In genomic region chr2:172038604-172039003, GRCh38 we compare ENCODE assay signal across 13 cellular contexts. TPM values are rescaled to one million over a fixed set of nuclear protein-coding genes. Genes with fewer than 3 reads are reported as not detected.
DNase-seq lines count a peak whose midpoint lies in the region; ATAC-seq and TF ChIP-seq lines count a peak whose summit lies in the region.
"Had no signal": no experiment of that assay in that cellular context is flagged by ENCODE, and none has a peak within 500 bp of the region (broad histone marks: within the 10 kb centered on the region; RNA-seq: fewer than 3 reads in every experiment).

No MANE protein-coding gene starts in this region.

- H3K9me3 Mint-ChIP-seq in stimulated activated naive CD8-positive, alpha-beta T cell treated with anti-CD3 and anti-CD28 coated beads, Interleukin-15, amount 100 ng/mL, for 72 hours: no peaks in the 10 kb centered on the region
- H3K9me3 Mint-ChIP-seq in CD4-positive, alpha-beta T cell: no peaks in the 10 kb centered on the region
- H3K9me3 Mint-ChIP-seq: naive B cell had no signal

- peak; percentile 90 for DNase-seq in AG10803 (ENCODE audit: low read depth)
- peak; percentile 7 for DNase-seq in HPDE6-E6E7 (ENCODE audit: extremely low spot score)
- peak; percentile 21 for DNase-seq in RKO (ENCODE audit: low spot score)
- DNase-seq in fibroblast of villous mesenchyme (ENCODE audit: low read depth): peak; percentile 61
- no peak for DNase-seq in stimulated activated naive CD8-positive, alpha-beta T cell treated with anti-CD3 and anti-CD28 coated beads, Interleukin-15, amount 100 ng/mL, for 72 hours
- no peak for DNase-seq in CD4-positive, alpha-beta T cell
- no peak for DNase-seq in dermis blood vessel endothelial cell
- DNase-seq in tibial nerve (ENCODE audit: low spot score in 2 of 2): no peak
- DNase-seq: COR-L47, naive B cell, sigmoid colon, uterus had no signal

- no peak overlapping the region for H3K27ac Mint-ChIP-seq in stimulated activated naive CD8-positive, alpha-beta T cell treated with anti-CD3 and anti-CD28 coated beads, Interleukin-15, amount 100 ng/mL, for 72 hours
- H3K27ac Mint-ChIP-seq in CD4-positive, alpha-beta T cell: no peak overlapping the region

- H3K4me1 Mint-ChIP-seq in stimulated activated naive CD8-positive, alpha-beta T cell treated with anti-CD3 and anti-CD28 coated beads, Interleukin-15, amount 100 ng/mL, for 72 hours: no peaks in the 10 kb centered on the region
- H3K4me1 Mint-ChIP-seq in CD4-positive, alpha-beta T cell (ENCODE audit: low read depth): no peaks in the 10 kb centered on the region

- no peaks in the 10 kb centered on the region for H3K36me3 Mint-ChIP-seq in CD4-positive, alpha-beta T cell (ENCODE audit: low read depth)

- no peaks in the 10 kb centered on the region for H3K4me1 ChIP-seq in tibial nerve
- H3K4me1 ChIP-seq: sigmoid colon, uterus had no signal

- TF ChIP-seq POLR2A in tibial nerve (IDR thresholded peaks at IDR 0.05): no peak

- TF ChIP-seq EP300 in tibial nerve (IDR thresholded peaks at IDR 0.05): no peak

- no peaks in the 10 kb centered on the region for H3K27me3 ChIP-seq in CD4-positive, alpha-beta T cell (ENCODE audit: control insufficient read depth, insufficient read depth, low read length)
- H3K27me3 ChIP-seq in tibial nerve: no peaks in the 10 kb centered on the region
- H3K27me3 ChIP-seq: sigmoid colon, uterus had no signal

- intact Hi-C loops in CD4-positive, alpha-beta T cell (cut with DNase I, micrococcal nuclease): no loop called here

- no peaks in the 10 kb centered on the region for H3K36me3 ChIP-seq in tibial nerve
- H3K36me3 ChIP-seq: sigmoid colon, uterus had no signal

- no peak for ATAC-seq in stimulated activated naive CD8-positive, alpha-beta T cell treated with anti-CD3 and anti-CD28 coated beads, Interleukin-15, amount 100 ng/mL, for 72 hours
- ATAC-seq in CD4-positive, alpha-beta T cell (ENCODE audit: poor library complexity): no peak
- ATAC-seq: Panc1 had no signal

- 70 to 78% methylated on average over 2 of the region's 2 CpGs for WGBS in tibial nerve, 2 donors

- H3K27ac ChIP-seq in CD4-positive, alpha-beta T cell (ENCODE audit: low read depth, low read length): no peak overlapping the region
- no peak overlapping the region for H3K27ac ChIP-seq in tibial nerve
- H3K27ac ChIP-seq: sigmoid colon, uterus had no signal

- TF ChIP-seq CTCF in AG10803 (conservative IDR thresholded peaks at IDR 0.05; ENCODE audit: low read length) (no peak), fibroblast of villous mesenchyme (IDR thresholded peaks at IDR 0.05; ENCODE audit: insufficient read depth, low read depth, low read length) (no peak), tibial nerve (IDR thresholded peaks at IDR 0.05) (no peak)
- TF ChIP-seq CTCF in CD4-positive, alpha-beta T cell (IDR thresholded peaks at IDR 0.05): no peak

- H3K27me3 Mint-ChIP-seq in stimulated activated naive CD8-positive, alpha-beta T cell treated with anti-CD3 and anti-CD28 coated beads, Interleukin-15, amount 100 ng/mL, for 72 hours: no peaks in the 10 kb centered on the region
- no peaks in the 10 kb centered on the region for H3K27me3 Mint-ChIP-seq in CD4-positive, alpha-beta T cell
- H3K27me3 Mint-ChIP-seq: naive B cell had no signal

- H3K4me3 ChIP-seq in AG10803 (ENCODE audit: low read length) (no peak overlapping the region), fibroblast of villous mesenchyme (ENCODE audit: low read depth, low read length) (no peak overlapping the region), tibial nerve (no peak overlapping the region)
- H3K4me3 ChIP-seq: sigmoid colon, uterus had no signal

- no peak overlapping the region for H3K4me3 Mint-ChIP-seq in stimulated activated naive CD8-positive, alpha-beta T cell treated with anti-CD3 and anti-CD28 coated beads, Interleukin-15, amount 100 ng/mL, for 72 hours
- no peak overlapping the region for H3K4me3 Mint-ChIP-seq in CD4-positive, alpha-beta T cell
- H3K4me3 Mint-ChIP-seq: naive B cell had no signal

- no peaks in the 10 kb centered on the region for H3K9me3 ChIP-seq in CD4-positive, alpha-beta T cell (ENCODE audit: control insufficient read depth, low read length)
- H3K9me3 ChIP-seq in tibial nerve: no peaks in the 10 kb centered on the region
- H3K9me3 ChIP-seq: sigmoid colon, uterus had no signal

- POLR2A ChIA-PET in CD4-positive, alpha-beta T cell (lab: Charles Lee): no interaction called here

- CTCF ChIA-PET in CD4-positive, alpha-beta T cell (lab: Charles Lee): no interaction called here

RNA-seq across cellular contexts. Expression of gene METAP1D, which starts 38.9 kb away (rescaled TPM):
- total RNA-seq in fibroblast of villous mesenchyme (9.3 and 13.4 TPM in 2 replicates), dermis blood vessel endothelial cell (3.3 and 5.3 TPM in 2 replicates), tibial nerve (10 to 100 TPM in 3 of 4 donors, 1 to 10 TPM in 1; 9.4 to 28.4 (median 14.7) TPM)
- 1 to 10 TPM; 7.2 to 7.9 TPM for total RNA-seq in CD4-positive, alpha-beta T cell

RNA-seq across cellular contexts. Expression of gene DLX1, which starts 46.7 kb away (rescaled TPM):
- not detected in 2 replicates for total RNA-seq in fibroblast of villous mesenchyme
- total RNA-seq in CD4-positive, alpha-beta T cell: not detected
- not detected in 2 replicates for total RNA-seq in dermis blood vessel endothelial cell
- total RNA-seq in tibial nerve: under 1 TPM in 1 of 4 donors, not detected in 3; 0.44 TPM

Comparison
In these comparisons a context has a peak if more than half of its experiments do, and no peak if none do; other contexts are left out.
1. DNase-seq: peak in AG10803 (single experiment), HPDE6-E6E7 (single experiment), RKO (single experiment) and fibroblast of villous mesenchyme (single experiment); none in stimulated activated naive CD8-positive, alpha-beta T cell treated with anti-CD3 and anti-CD28 coated beads, Interleukin-15, amount 100 ng/mL, for 72 hours (0 of 2), CD4-positive, alpha-beta T cell (0 of 10), dermis blood vessel endothelial cell (single experiment) and tibial nerve (0 of 2).